In the genomic region with DNA sequence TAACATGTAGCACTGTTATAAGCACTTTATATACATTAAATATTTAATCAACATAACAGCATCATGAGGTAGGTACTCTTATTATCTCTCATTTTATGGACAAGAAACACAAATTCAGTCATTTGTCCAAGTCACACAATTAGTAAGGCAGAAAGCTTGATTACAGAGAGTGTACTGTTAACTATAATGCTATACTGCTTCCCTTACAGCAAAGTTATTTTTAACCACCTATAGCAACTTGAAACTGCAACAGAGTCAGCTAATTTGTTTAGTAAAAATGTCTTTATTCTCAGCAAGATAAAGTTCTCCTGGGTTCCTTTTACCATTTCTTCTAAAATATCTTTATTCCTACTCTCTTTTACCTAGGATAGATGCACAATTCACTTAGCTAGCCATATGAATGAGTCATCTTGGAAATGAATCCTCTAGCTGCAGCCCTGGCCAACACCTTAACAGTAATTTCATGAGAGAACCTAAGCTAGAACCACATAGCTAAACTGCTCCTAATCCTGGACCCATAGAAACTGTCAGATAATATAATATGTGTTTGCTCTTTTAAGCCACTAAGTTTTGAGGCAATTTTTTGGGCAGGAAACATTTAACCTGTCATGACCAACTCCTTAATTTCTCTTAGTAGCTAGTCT, we compare ENCODE assay signal across 12 cellular contexts.
DNase-seq lines count a peak whose midpoint lies in the region; ATAC-seq and TF ChIP-seq lines count a peak whose summit lies in the region.
"Had no signal": no experiment of that assay in that cellular context is flagged by ENCODE, and none has a peak within 500 bp of the region (broad histone marks: within the 10 kb centered on the region; RNA-seq: fewer than 3 reads in every experiment).

No MANE protein-coding gene starts in this region.

- peaks cover 3% of the 10 kb centered on the region for H3K27me3 Mint-ChIP-seq in endothelial cell (ENCODE audit: unreplicated experiment)
- H3K27me3 Mint-ChIP-seq: activated CD4-positive, alpha-beta memory T cell treated with anti-CD3 and anti-CD28 coated beads for 36 hours had no signal

- peaks cover 10% of the 10 kb centered on the region for H3K36me3 Mint-ChIP-seq in endothelial cell (ENCODE audit: low read depth, unreplicated experiment)

- no peaks in the 10 kb centered on the region for H3K9me3 Mint-ChIP-seq in endothelial cell (ENCODE audit: unreplicated experiment)
- H3K9me3 Mint-ChIP-seq: activated CD4-positive, alpha-beta memory T cell treated with anti-CD3 and anti-CD28 coated beads for 36 hours had no signal

- TF ChIP-seq CTCF in GM20000 (IDR thresholded peaks at IDR 0.05; ENCODE audit: extremely low read depth, missing control alignments) (no peak), choroid plexus epithelial cell (conservative IDR thresholded peaks at IDR 0.05; ENCODE audit: low read depth, low read length) (no peak), endothelial cell (IDR thresholded peaks at IDR 0.05; ENCODE audit: unreplicated experiment) (no peak)

- no peak overlapping the region for H3K4me3 ChIP-seq in choroid plexus epithelial cell (ENCODE audit: low read depth, low read length)
- H3K4me3 ChIP-seq: vagina had no signal

- no peak overlapping the region for H3K4me3 Mint-ChIP-seq in endothelial cell (ENCODE audit: unreplicated experiment)
- H3K4me3 Mint-ChIP-seq: activated CD4-positive, alpha-beta memory T cell treated with anti-CD3 and anti-CD28 coated beads for 36 hours had no signal

- DNase-seq in EH (ENCODE audit: low read depth) (peak; percentile 25), GM20000 (ENCODE audit: low spot score) (peak; percentile 15), choroid plexus epithelial cell (ENCODE audit: low read depth) (peak; percentile 46), endothelial cell (ENCODE audit: low spot score) (no peak), NCI-H446 (lab: John Stamatoyannopoulos, UW) (no peak), SIG-M5 (lab: John Stamatoyannopoulos, UW) (no peak), SHP77 (lab: John Stamatoyannopoulos, UW) (no peak)
- DNase-seq: activated CD4-positive, alpha-beta memory T cell treated with anti-CD3 and anti-CD28 coated beads for 36 hours; NCI-H524 treated with DMSO at 0.1 percent for 48 hours; retina had no signal

- no peak overlapping the region for H3K27ac Mint-ChIP-seq in endothelial cell (ENCODE audit: unreplicated experiment)
- H3K27ac Mint-ChIP-seq: activated CD4-positive, alpha-beta memory T cell treated with anti-CD3 and anti-CD28 coated beads for 36 hours had no signal

- peaks cover 6% of the 10 kb centered on the region for H3K4me1 Mint-ChIP-seq in endothelial cell (ENCODE audit: unreplicated experiment)

- peak; percentile 71 for ATAC-seq in HG03139 (IDR thresholded peaks at IDR 0.05; ENCODE audit: unreplicated experiment)

Comparison
In these comparisons a context has a peak if more than half of its experiments do, and no peak if none do; other contexts are left out.
1. DNase-seq: peak in EH (single experiment), GM20000 (single experiment) and choroid plexus epithelial cell (single experiment); none in endothelial cell (single experiment), NCI-H446 (0 of 2), SIG-M5 (single experiment) and SHP77 (0 of 2).